In genomic region chr17:50394711-50395110, GRCh38 we compare ENCODE assay signal across 12 cellular contexts. TPM values are rescaled to one million over a fixed set of nuclear protein-coding genes. Genes with fewer than 3 reads are reported as not detected.
DNase-seq lines count a peak whose midpoint lies in the region; ATAC-seq lines count a peak whose summit lies in the region.
"Had no signal": no experiment of that assay in that cellular context is flagged by ENCODE, and none has a peak within 500 bp of the region (broad histone marks: within the 10 kb centered on the region; RNA-seq: fewer than 3 reads in every experiment).

No MANE protein-coding gene starts in this region.

- intact Hi-C loops in left ventricle myocardium superior (cut with micrococcal nuclease), result no loop called here

- WGBS in mesenchymal stem cell, result 42% methylated on average over 2 of the region's 3 CpGs

- ATAC-seq in CD4-positive, CD25-positive, alpha-beta regulatory T cell (ENCODE audit: low read depth in 2 of 2), result no peak
- ATAC-seq in activated naive CD8-positive, alpha-beta T cell treated with anti-CD3 and anti-CD28 coated beads, Interleukin-2, amount 10 ng/mL, durations not matched to agents 7 days and 5 days (ENCODE audit: low read depth), result no peak
- ATAC-seq in left ventricle myocardium superior, result no peak
- no peak for ATAC-seq in GM18873 (IDR thresholded peaks at IDR 0.05; ENCODE audit: low FRiP score, unreplicated experiment)

- no peak for DNase-seq in CD4-positive, CD25-positive, alpha-beta regulatory T cell
- peak; percentile 5 for DNase-seq in HEK293T (ENCODE audit: extremely low spot score)
- DNase-seq in activated naive CD8-positive, alpha-beta T cell treated with anti-CD3 and anti-CD28 coated beads, Interleukin-2, amount 10 ng/mL, durations not matched to agents 7 days and 5 days, result no peak
- no peak for DNase-seq in mesenchymal stem cell
- DNase-seq in H4 (ENCODE audit: low spot score), result no peak
- DNase-seq in left ventricle myocardium superior, result no peak
- DNase-seq in HUDEP-2 (lab: John Stamatoyannopoulos, UW; ENCODE audit: unreplicated experiment in 76 of 76), result no peak
- DNase-seq: activated effector memory CD4-positive, alpha-beta T cell treated with anti-CD3 and anti-CD28 coated beads, Interleukin-2, amount 50 U/mL, for 16 hours; GDM1; T1000 had no signal

- CTCF ChIA-PET in HEK293T (lab: Yijun Ruan, JAX), result no interaction called here

- peak overlapping the region; percentile 8 for H3K4me2 ChIP-seq in mesenchymal stem cell (ENCODE audit: low read length, poor library complexity, severe bottlenecking)

- H3K36me3 ChIP-seq in CD4-positive, CD25-positive, alpha-beta regulatory T cell (ENCODE audit: control insufficient read depth, insufficient read depth, low read length), result peaks cover 51% of the 10 kb centered on the region
- peaks cover 39 to 53% of the 10 kb centered on the region in 2 experiments for H3K36me3 ChIP-seq in mesenchymal stem cell (ENCODE audit: control insufficient read depth in 1 of 2, insufficient read depth in 2 of 2, low read depth in 1 of 2, low read length in 2 of 2)

- no peak overlapping the region for H3K4ac ChIP-seq in mesenchymal stem cell (ENCODE audit: low read depth in 1 of 2, low read length in 2 of 2)

- H2BK15ac ChIP-seq in mesenchymal stem cell (ENCODE audit: low read depth, poor library complexity, severe bottlenecking), result no peak overlapping the region

- no peak overlapping the region for H2BK120ac ChIP-seq in mesenchymal stem cell (ENCODE audit: low read depth, low read length)

- peak overlapping the region in 3 of 4 donors; percentile 68 to 82 (median 73) for H3K4me3 Mint-ChIP-seq in CD4-positive, CD25-positive, alpha-beta regulatory T cell
- H3K4me3 Mint-ChIP-seq in activated naive CD8-positive, alpha-beta T cell treated with anti-CD3 and anti-CD28 coated beads, Interleukin-2, amount 10 ng/mL, durations not matched to agents 7 days and 5 days, result peak overlapping the region; percentile 98

- peak overlapping the region in 1 of 3 donors; percentile 65 for H3K27ac Mint-ChIP-seq in CD4-positive, CD25-positive, alpha-beta regulatory T cell
- H3K27ac Mint-ChIP-seq in activated naive CD8-positive, alpha-beta T cell treated with anti-CD3 and anti-CD28 coated beads, Interleukin-2, amount 10 ng/mL, durations not matched to agents 7 days and 5 days, result peak overlapping the region; percentile 51

- no peak overlapping the region for H3K4me3 ChIP-seq in CD4-positive, CD25-positive, alpha-beta regulatory T cell (ENCODE audit: low read depth, low read length)
- peak overlapping the region in 1 of 2 experiments; percentile 97 for H3K4me3 ChIP-seq in mesenchymal stem cell (ENCODE audit: insufficient read depth in 1 of 2, low read depth in 1 of 2, low read length in 2 of 2)

- no peak overlapping the region for H2AFZ ChIP-seq in mesenchymal stem cell (ENCODE audit: low read depth, low read length)

- no peak overlapping the region for H4K91ac ChIP-seq in mesenchymal stem cell (ENCODE audit: low read length)

- peaks cover 18% of the 10 kb centered on the region for H3K79me1 ChIP-seq in mesenchymal stem cell (replicated peaks; ENCODE audit: low read length, poor library complexity, severe bottlenecking)

- no peak overlapping the region for H2AK5ac ChIP-seq in mesenchymal stem cell (ENCODE audit: low read length, severe bottlenecking)

- H3K9ac ChIP-seq in mesenchymal stem cell (ENCODE audit: low read length), result peak overlapping the region; percentile 100

- H3K4me1 Mint-ChIP-seq in CD4-positive, CD25-positive, alpha-beta regulatory T cell, result peaks cover 10 to 40% (median 22%) of the 10 kb centered on the region in 4 donors
- H3K4me1 Mint-ChIP-seq in activated naive CD8-positive, alpha-beta T cell treated with anti-CD3 and anti-CD28 coated beads, Interleukin-2, amount 10 ng/mL, durations not matched to agents 7 days and 5 days, result peaks cover 21% of the 10 kb centered on the region

- H3K23ac ChIP-seq in mesenchymal stem cell (ENCODE audit: low read length in 2 of 2), result no peak overlapping the region

- no peak overlapping the region for H3K27ac ChIP-seq in CD4-positive, CD25-positive, alpha-beta regulatory T cell (ENCODE audit: insufficient read depth, low read length, poor library complexity, severe bottlenecking)
- H3K27ac ChIP-seq in mesenchymal stem cell (ENCODE audit: low read length, poor library complexity, severe bottlenecking), result no peak overlapping the region

- H3K27me3 ChIP-seq in CD4-positive, CD25-positive, alpha-beta regulatory T cell (ENCODE audit: control insufficient read depth, insufficient read depth, low read length), result no peaks in the 10 kb centered on the region
- H3K27me3 ChIP-seq in mesenchymal stem cell (ENCODE audit: control insufficient read depth in 1 of 2, insufficient read depth in 1 of 2, low read length in 2 of 2), result no peaks in the 10 kb centered on the region

- no peak overlapping the region for H4K8ac ChIP-seq in mesenchymal stem cell (ENCODE audit: low read length)

- no peak overlapping the region for H3K18ac ChIP-seq in mesenchymal stem cell (ENCODE audit: low read depth in 1 of 2, low read length in 2 of 2)

- no peaks in the 10 kb centered on the region for H3K9me3 ChIP-seq in CD4-positive, CD25-positive, alpha-beta regulatory T cell (ENCODE audit: control insufficient read depth in 2 of 2, low read length in 2 of 2)
- no peaks in the 10 kb centered on the region for H3K9me3 ChIP-seq in mesenchymal stem cell (ENCODE audit: control insufficient read depth, low read length)

- H3K4me1 ChIP-seq in CD4-positive, CD25-positive, alpha-beta regulatory T cell (ENCODE audit: control insufficient read depth, insufficient read depth, low read length, poor library complexity, severe bottlenecking), result peaks cover 27% of the 10 kb centered on the region
- H3K4me1 ChIP-seq in mesenchymal stem cell (ENCODE audit: control insufficient read depth, insufficient read depth, low read depth, low read length), result peaks cover 8% of the 10 kb centered on the region

- peaks cover 30% of the 10 kb centered on the region for H3K36me3 Mint-ChIP-seq in CD4-positive, CD25-positive, alpha-beta regulatory T cell
- peaks cover 17% of the 10 kb centered on the region for H3K36me3 Mint-ChIP-seq in activated naive CD8-positive, alpha-beta T cell treated with anti-CD3 and anti-CD28 coated beads, Interleukin-2, amount 10 ng/mL, durations not matched to agents 7 days and 5 days

- H2BK5ac ChIP-seq in mesenchymal stem cell (ENCODE audit: low read depth, low read length, poor library complexity, severe bottlenecking), result no peak overlapping the region

- H3K14ac ChIP-seq in mesenchymal stem cell (ENCODE audit: low read length in 2 of 2), result no peak overlapping the region

- no peaks in the 10 kb centered on the region for H3K27me3 Mint-ChIP-seq in CD4-positive, CD25-positive, alpha-beta regulatory T cell
- H3K27me3 Mint-ChIP-seq in activated naive CD8-positive, alpha-beta T cell treated with anti-CD3 and anti-CD28 coated beads, Interleukin-2, amount 10 ng/mL, durations not matched to agents 7 days and 5 days, result no peaks in the 10 kb centered on the region
- H3K27me3 Mint-ChIP-seq: progenitor cell of endocrine pancreas had no signal

- H3K9me3 Mint-ChIP-seq in CD4-positive, CD25-positive, alpha-beta regulatory T cell, result no peaks in the 10 kb centered on the region
- H3K9me3 Mint-ChIP-seq in activated naive CD8-positive, alpha-beta T cell treated with anti-CD3 and anti-CD28 coated beads, Interleukin-2, amount 10 ng/mL, durations not matched to agents 7 days and 5 days, result peaks cover 2% of the 10 kb centered on the region

- POLR2A ChIA-PET in HEK293T (lab: Yijun Ruan, JAX), result no interaction called here
- POLR2A ChIA-PET in activated naive CD8-positive, alpha-beta T cell treated with anti-CD3 and anti-CD28 coated beads, Interleukin-2, amount 10 ng/mL, durations not matched to agents 7 days and 5 days (lab: Charles Lee), result no interaction called here

- H2BK12ac ChIP-seq in mesenchymal stem cell (ENCODE audit: low read length in 2 of 2), result no peak overlapping the region

RNA-seq across cellular contexts. Expression of gene LRRC59, which starts 2.6 kb away (rescaled TPM):
- 49.9 TPM for total RNA-seq in CD4-positive, CD25-positive, alpha-beta regulatory T cell
- polyA plus RNA-seq in CD4-positive, CD25-positive, alpha-beta regulatory T cell, result 10 to 100 TPM; 17.2 to 24.0 (median 20.5) TPM
- total RNA-seq in activated naive CD8-positive, alpha-beta T cell treated with anti-CD3 and anti-CD28 coated beads, Interleukin-2, amount 10 ng/mL, durations not matched to agents 7 days and 5 days, result 10 to 100 TPM; 45.0 to 47.1 TPM
- polyA plus RNA-seq in mesenchymal stem cell (2013, experiment 1 of 2), result 126 TPM
- 126 TPM for polyA plus RNA-seq in mesenchymal stem cell (2013, experiment 2 of 2)
- total RNA-seq in H4 (2014; rRNA removed; shearing (Covaris generic)), result 201 and 234 TPM in 2 replicates
- 22.8 TPM for total RNA-seq in left ventricle myocardium superior

RNA-seq across cellular contexts. Expression of gene EME1, which starts 21.7 kb away (rescaled TPM):
- 0.81 TPM for total RNA-seq in CD4-positive, CD25-positive, alpha-beta regulatory T cell
- polyA plus RNA-seq in CD4-positive, CD25-positive, alpha-beta regulatory T cell, result 1 to 10 TPM in 1 of 4 donors, under 1 TPM in 2, not detected in 1; 0.49 to 1.5 (median 0.59) TPM
- total RNA-seq in activated naive CD8-positive, alpha-beta T cell treated with anti-CD3 and anti-CD28 coated beads, Interleukin-2, amount 10 ng/mL, durations not matched to agents 7 days and 5 days, result 10 to 100 TPM; 27.3 to 28.8 TPM
- 1.1 TPM for polyA plus RNA-seq in mesenchymal stem cell (2013, experiment 1 of 2)
- polyA plus RNA-seq in mesenchymal stem cell (2013, experiment 2 of 2), result 1.1 TPM
- 9.4 and 11.9 TPM in 2 replicates for total RNA-seq in H4 (2014; rRNA removed; shearing (Covaris generic))
- 0.35 TPM for total RNA-seq in left ventricle myocardium superior

RNA-seq across cellular contexts. Expression of gene MRPL27, which starts 21.7 kb away (rescaled TPM):
- 33.5 TPM for total RNA-seq in CD4-positive, CD25-positive, alpha-beta regulatory T cell
- polyA plus RNA-seq in CD4-positive, CD25-positive, alpha-beta regulatory T cell, result 10 to 100 TPM; 61.6 to 86.7 (median 80.2) TPM
- 10 to 100 TPM; 49.6 to 51.0 TPM for total RNA-seq in activated naive CD8-positive, alpha-beta T cell treated with anti-CD3 and anti-CD28 coated beads, Interleukin-2, amount 10 ng/mL, durations not matched to agents 7 days and 5 days
- polyA plus RNA-seq in mesenchymal stem cell (2013, experiment 1 of 2), result 75.2 TPM
- 75.5 TPM for polyA plus RNA-seq in mesenchymal stem cell (2013, experiment 2 of 2)
- total RNA-seq in H4 (2014; rRNA removed; shearing (Covaris generic)), result 179 and 180 TPM in 2 replicates
- total RNA-seq in left ventricle myocardium superior, result 79.3 TPM

RNA-seq across cellular contexts. Expression of gene ACSF2, which starts 31.3 kb away (rescaled TPM):
- total RNA-seq in CD4-positive, CD25-positive, alpha-beta regulatory T cell, result 22.2 TPM
- polyA plus RNA-seq in CD4-positive, CD25-positive, alpha-beta regulatory T cell, result 1 to 10 TPM; 2.7 to 5.5 (median 3.4) TPM
- 10 to 100 TPM; 42.1 to 45.0 TPM for total RNA-seq in activated naive CD8-positive, alpha-beta T cell treated with anti-CD3 and anti-CD28 coated beads, Interleukin-2, amount 10 ng/mL, durations not matched to agents 7 days and 5 days
- 34.3 TPM for polyA plus RNA-seq in mesenchymal stem cell (2013, experiment 1 of 2)
- 31.7 TPM for polyA plus RNA-seq in mesenchymal stem cell (2013, experiment 2 of 2)
- total RNA-seq in H4 (2014; rRNA removed; shearing (Covaris generic)), result 26.5 and 47.2 TPM in 2 replicates
- 22.5 TPM for total RNA-seq in left ventricle myocardium superior

RNA-seq across cellular contexts. Expression of gene XYLT2, which starts 48.8 kb away (rescaled TPM):
- 15.5 TPM for total RNA-seq in CD4-positive, CD25-positive, alpha-beta regulatory T cell
- 10 to 100 TPM in 2 of 4 donors, 1 to 10 TPM in 2; 6.2 to 15.9 (median 11.3) TPM for polyA plus RNA-seq in CD4-positive, CD25-positive, alpha-beta regulatory T cell
- 10 to 100 TPM; 29.0 to 31.9 TPM for total RNA-seq in activated naive CD8-positive, alpha-beta T cell treated with anti-CD3 and anti-CD28 coated beads, Interleukin-2, amount 10 ng/mL, durations not matched to agents 7 days and 5 days
- 27.9 TPM for polyA plus RNA-seq in mesenchymal stem cell (2013, experiment 1 of 2)
- 27.6 TPM for polyA plus RNA-seq in mesenchymal stem cell (2013, experiment 2 of 2)
- 21.0 and 22.3 TPM in 2 replicates for total RNA-seq in H4 (2014; rRNA removed; shearing (Covaris generic))
- 18.0 TPM for total RNA-seq in left ventricle myocardium superior
